ENCODE assay signal across 15 cellular contexts in genomic region chr4:168648929-168649328, GRCh38.
DNase-seq lines count a peak whose midpoint lies in the region; ATAC-seq and TF ChIP-seq lines count a peak whose summit lies in the region.
"Had no signal": no experiment of that assay in that cellular context is flagged by ENCODE, and none has a peak within 500 bp of the region (broad histone marks: within the 10 kb centered on the region; RNA-seq: fewer than 3 reads in every experiment).

No MANE protein-coding gene starts in this region.

- H3K36me3 ChIP-seq in parathyroid adenoma (ENCODE audit: control insufficient read depth, insufficient read depth, low read length) (no peaks in the 10 kb centered on the region), gastrocnemius medialis (no peaks in the 10 kb centered on the region)

- H3K79me2 ChIP-seq in parathyroid adenoma = peaks cover 5% of the 10 kb centered on the region

- H3K9me3 ChIP-seq in parathyroid adenoma (ENCODE audit: control insufficient read depth, low read length) (no peaks in the 10 kb centered on the region), gastrocnemius medialis (no peaks in the 10 kb centered on the region)

- H3K27ac Mint-ChIP-seq in stimulated activated memory B cell treated with anti-CD40 and anti-IgM and Interleukin-4, amounts not matched to agents 10 μg/mL and 1 μg/mL and 100 μg/mL, for 72 hours = no peak overlapping the region
- H3K27ac Mint-ChIP-seq: IgD-negative memory B cell had no signal

- no peaks in the 10 kb centered on the region for H3K9me3 Mint-ChIP-seq in activated T-cell treated with anti-CD3 and anti-CD28 coated beads, Interleukin-2, amount 50 U/mL, for 4 hours
- H3K9me3 Mint-ChIP-seq in stimulated activated memory B cell treated with anti-CD40 and anti-IgM and Interleukin-4, amounts not matched to agents 10 μg/mL and 1 μg/mL and 100 μg/mL, for 72 hours = no peaks in the 10 kb centered on the region

- no peaks in the 10 kb centered on the region for H3K27me3 ChIP-seq in parathyroid adenoma (ENCODE audit: control insufficient read depth, insufficient read depth, low read length)
- no peaks in the 10 kb centered on the region for H3K27me3 ChIP-seq in gastrocnemius medialis

- H3K4me1 ChIP-seq in parathyroid adenoma (peaks cover 12% of the 10 kb centered on the region), gastrocnemius medialis (peaks cover 4 to 5% of the 10 kb centered on the region in 2 donors)

- POLR2A ChIA-PET in RWPE1 (lab: Yijun Ruan, JAX; ENCODE audit: low non-redundant PET) = no interaction called here

- no peaks in the 10 kb centered on the region for H3K4me1 Mint-ChIP-seq in activated T-cell treated with anti-CD3 and anti-CD28 coated beads, Interleukin-2, amount 50 U/mL, for 4 hours (ENCODE audit: low read depth)
- H3K4me1 Mint-ChIP-seq in stimulated activated memory B cell treated with anti-CD40 and anti-IgM and Interleukin-4, amounts not matched to agents 10 μg/mL and 1 μg/mL and 100 μg/mL, for 72 hours = no peaks in the 10 kb centered on the region
- H3K4me1 Mint-ChIP-seq: IgD-negative memory B cell had no signal

- in situ Hi-C loops in gastrocnemius medialis (cut with MboI; ENCODE audit: low sequenced_read_pairs in 4 of 4) = no loop called here

- DNase-seq in ELR (ENCODE audit: low read depth) = peak; percentile 60
- peak; percentile 14 for DNase-seq in RWPE1 (ENCODE audit: low spot score)
- DNase-seq in fibroblast of gingiva (ENCODE audit: low read depth) = peak; percentile 26
- no peak for DNase-seq in activated T-cell treated with anti-CD3 and anti-CD28 coated beads, Interleukin-2, amount 50 U/mL, for 4 hours
- DNase-seq in iPS-NIHi11 (ENCODE audit: low spot score) = no peak
- no peak for DNase-seq in gastrocnemius medialis
- DNase-seq: activated naive CD4-positive, alpha-beta T cell treated with Interleukin-2 at 50 U/mL for 16 hours; NCI-H1694; SHP77 treated with DMSO at 0.1 percent for 48 hours; stimulated activated CD4-positive, alpha-beta T cell treated with anti-CD3 and anti-CD28 coated beads, Interleukin-4, amount 100 ng/mL, for 4 hours; stimulated activated naive CD4-positive, alpha-beta T cell treated with Interleukin-2 at 50 U/mL for 16 hours had no signal

- H3K27ac ChIP-seq in RWPE1 (no peak overlapping the region), parathyroid adenoma (peak overlapping the region; percentile 60), gastrocnemius medialis (no peak overlapping the region)
- H3K27ac ChIP-seq: C4-2B had no signal

- no peak overlapping the region for H3K4me3 ChIP-seq in parathyroid adenoma (ENCODE audit: low read depth, low read length)
- H3K4me3 ChIP-seq in gastrocnemius medialis = no peak overlapping the region

- no peak overlapping the region for H3K9ac ChIP-seq in parathyroid adenoma

- TF ChIP-seq CTCF in RWPE1 (conservative IDR thresholded peaks at IDR 0.05; ENCODE audit: low read depth) = no peak
- no peak for TF ChIP-seq CTCF in parathyroid adenoma (IDR thresholded peaks at IDR 0.05)
- TF ChIP-seq CTCF in gastrocnemius medialis (IDR thresholded peaks at IDR 0.05 in 4 of 5, conservative IDR thresholded peaks at IDR 0.05 in 1 of 5) = no peak

- H2AFZ ChIP-seq in parathyroid adenoma = no peak overlapping the region

- no peak overlapping the region for H3K4me3 Mint-ChIP-seq in activated T-cell treated with anti-CD3 and anti-CD28 coated beads, Interleukin-2, amount 50 U/mL, for 4 hours
- no peak overlapping the region for H3K4me3 Mint-ChIP-seq in stimulated activated memory B cell treated with anti-CD40 and anti-IgM and Interleukin-4, amounts not matched to agents 10 μg/mL and 1 μg/mL and 100 μg/mL, for 72 hours
- H3K4me3 Mint-ChIP-seq: IgD-negative memory B cell had no signal

- no peak overlapping the region for H3K4me2 ChIP-seq in parathyroid adenoma (ENCODE audit: low read length)

- CTCF ChIA-PET in RWPE1 (lab: Yijun Ruan, JAX) = no interaction called here

- no peaks in the 10 kb centered on the region for H3K36me3 Mint-ChIP-seq in activated T-cell treated with anti-CD3 and anti-CD28 coated beads, Interleukin-2, amount 50 U/mL, for 4 hours (ENCODE audit: insufficient read depth)
- no peaks in the 10 kb centered on the region for H3K36me3 Mint-ChIP-seq in stimulated activated memory B cell treated with anti-CD40 and anti-IgM and Interleukin-4, amounts not matched to agents 10 μg/mL and 1 μg/mL and 100 μg/mL, for 72 hours
- H3K36me3 Mint-ChIP-seq: IgD-negative memory B cell had no signal

- intact Hi-C loops in gastrocnemius medialis (cut with DNase I; ENCODE audit: low total_unique reads) = no loop called here

- TF ChIP-seq POLR2A in gastrocnemius medialis (IDR thresholded peaks at IDR 0.05) = no peak

- H3K27me3 Mint-ChIP-seq in activated T-cell treated with anti-CD3 and anti-CD28 coated beads, Interleukin-2, amount 50 U/mL, for 4 hours (ENCODE audit: low read depth) = peaks cover 22% of the 10 kb centered on the region
- H3K27me3 Mint-ChIP-seq in stimulated activated memory B cell treated with anti-CD40 and anti-IgM and Interleukin-4, amounts not matched to agents 10 μg/mL and 1 μg/mL and 100 μg/mL, for 72 hours = no peaks in the 10 kb centered on the region

- ATAC-seq in activated T-cell treated with anti-CD3 and anti-CD28 coated beads, Interleukin-2, amount 50 U/mL, for 4 hours = no peak
- no peak for ATAC-seq in gastrocnemius medialis
- no peak for ATAC-seq in stimulated activated memory B cell treated with anti-CD40 and anti-IgM and Interleukin-4, amounts not matched to agents 10 μg/mL and 1 μg/mL and 100 μg/mL, for 72 hours

Comparison
In these comparisons a context has a peak if more than half of its experiments do, and no peak if none do; other contexts are left out.
1. DNase-seq: peak in ELR (single experiment), RWPE1 (single experiment) and fibroblast of gingiva (single experiment); none in activated T-cell treated with anti-CD3 and anti-CD28 coated beads, Interleukin-2, amount 50 U/mL, for 4 hours (single experiment), iPS-NIHi11 (single experiment) and gastrocnemius medialis (0 of 2).